In genomic region chr5:136058031-136058971, GRCh38 we compare ENCODE assay signal across 7 cellular contexts. TPM values are rescaled to one million over a fixed set of nuclear protein-coding genes. Genes with fewer than 3 reads are reported as not detected.
DNase-seq lines count a peak whose midpoint lies in the region; ATAC-seq and TF ChIP-seq lines count a peak whose summit lies in the region.

No MANE protein-coding gene starts in this region.

- no peaks in the 10 kb centered on the region for H3K27me3 ChIP-seq in tibial artery

- DNase-seq in HT1080 (ENCODE audit: low read depth) (peak; percentile 99), amniotic epithelial cell (ENCODE audit: low read depth) (peak; percentile 99), iris pigment epithelial cell (ENCODE audit: low read depth) (peak; percentile 98), tibial artery (peak; percentile 66 to 86), inferior parietal cortex (ENCODE audit: extremely low spot score) (no peak)
- no peak for DNase-seq in stimulated activated CD4-positive, alpha-beta T cell treated with anti-CD3 and anti-CD28 coated beads, Interleukin-12 subunit alpha, Interleukin-12 subunit beta, amount 100 ng/mL, for 4 hours

- peak overlapping the region in 1 of 2 donors; percentile 16 for H3K4me3 ChIP-seq in tibial artery

- no peaks in the 10 kb centered on the region for H3K9me3 ChIP-seq in tibial artery

- peaks cover 0 to 55% (median 36%) of the 10 kb centered on the region in 4 donors for H3K4me1 ChIP-seq in tibial artery

- H3K27ac ChIP-seq in tibial artery = peak overlapping the region; percentile 45 to 77

- TF ChIP-seq CTCF in tibial artery (IDR thresholded peaks at IDR 0.05) = peak; percentile 48 to 54

- peaks cover 23 to 34% (median 25%) of the 10 kb centered on the region in 3 donors for H3K36me3 ChIP-seq in tibial artery

- intact Hi-C loops in tibial artery (cut with DNase I; ENCODE audit: low total_unique reads) = no loop called here

- no peak for ATAC-seq in HG02884 (IDR thresholded peaks at IDR 0.05; ENCODE audit: unreplicated experiment)

RNA-seq across cellular contexts. Expression of gene TGFBI, which starts 29.5 kb away (rescaled TPM):
- total RNA-seq in HT1080 (2014; rRNA removed; shearing (Covaris generic)) = 34.9 and 56.4 TPM in 2 replicates
- 170 and 171 TPM in 2 replicates for polyA plus RNA-seq in HT1080 (2015; cell fraction: cytosol; rRNA removed)
- 147 and 174 TPM in 2 replicates for polyA plus RNA-seq in HT1080 (2015; cell fraction: nucleus; rRNA removed)

Comparison
In these comparisons a context has a peak if more than half of its experiments do, and no peak if none do; other contexts are left out.
1. DNase-seq: peak in HT1080 (single experiment), amniotic epithelial cell (single experiment), iris pigment epithelial cell (single experiment) and tibial artery (2 of 2); none in inferior parietal cortex (single experiment) and stimulated activated CD4-positive, alpha-beta T cell treated with anti-CD3 and anti-CD28 coated beads, Interleukin-12 subunit alpha, Interleukin-12 subunit beta, amount 100 ng/mL, for 4 hours (single experiment).